Comparison of ENCODE assay signal across 17 cellular contexts in the genomic region with DNA sequence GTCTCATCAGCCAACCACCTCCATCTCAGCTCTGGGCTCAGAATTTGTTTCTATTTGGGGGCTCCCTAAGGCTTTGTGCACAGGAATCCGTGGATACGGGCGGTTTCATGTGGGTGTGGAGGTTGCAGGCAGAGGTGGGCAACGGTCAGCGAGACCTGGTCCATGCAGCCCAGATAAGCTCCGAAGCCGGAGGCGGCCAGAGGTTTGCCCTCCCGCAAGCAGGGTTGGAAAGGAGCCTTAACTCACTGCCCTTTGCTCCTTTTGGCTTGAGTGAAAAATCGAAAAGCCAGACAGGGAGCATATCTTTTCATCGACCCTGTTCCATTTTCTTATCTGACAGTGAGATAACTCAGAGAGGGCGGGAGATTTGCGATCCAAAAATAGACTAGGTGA.
A peak's percentile ranks its signal among the peaks of the same experiment; 100 is the strongest.
DNase-seq lines count a peak whose midpoint lies in the region; ATAC-seq lines count a peak whose summit lies in the region.
"Had no signal": no experiment of that assay in that cellular context is flagged by ENCODE, and none has a peak within 500 bp of the region (broad histone marks: within the 10 kb centered on the region; RNA-seq: fewer than 3 reads in every experiment).

No MANE protein-coding gene starts in this region.

- DNase-seq in ELF-1 (ENCODE audit: low read depth, low spot score) (peak; percentile 4), adipocyte (ENCODE audit: low read depth) (no peak), iPS DF 6.9 (ENCODE audit: low read depth, low spot score) (no peak), Kasumi-1 (lab: John Stamatoyannopoulos, UW) (no peak), GOT3 (lab: John Stamatoyannopoulos, UW) (no peak)
- DNase-seq in activated naive CD4-positive, alpha-beta T cell treated with anti-CD3 and anti-CD28 coated beads, Interleukin-2, amount 10 ng/mL, durations not matched to agents 7 days and 5 days, result no peak
- DNase-seq in stimulated activated naive CD8-positive, alpha-beta T cell treated with anti-CD3 and anti-CD28 coated beads, Interleukin-15, amount 100 ng/mL, for 72 hours, result no peak
- DNase-seq: activated CD4-positive, alpha-beta memory T cell treated with anti-CD3 and anti-CD28 coated beads, Interleukin-2, amount 10 ng/mL, durations not matched to agents 7 days and 5 days; CD4-positive, alpha-beta memory T cell; dermis blood vessel endothelial cell; esophagus squamous epithelium; MG63; NCI-H187 treated with DMSO at 0.1 percent for 48 hours; NCI-H510A; uterus had no signal

- CTCF ChIA-PET in activated naive CD4-positive, alpha-beta T cell treated with anti-CD3 and anti-CD28 coated beads, Interleukin-2, amount 10 ng/mL, durations not matched to agents 7 days and 5 days (lab: Charles Lee), result no interaction called here

- peak overlapping the region; percentile 60 for H2AFZ ChIP-seq in neuron (ENCODE audit: low read depth, low read length)

- no peaks in the 10 kb centered on the region for H3K36me3 Mint-ChIP-seq in activated naive CD4-positive, alpha-beta T cell treated with anti-CD3 and anti-CD28 coated beads, Interleukin-2, amount 10 ng/mL, durations not matched to agents 7 days and 5 days
- H3K36me3 Mint-ChIP-seq: CD4-positive, alpha-beta memory T cell; natural killer cell treated with Interleukin-12 subunit alpha and Interleukin-12 subunit beta and Interleukin-15 and Interleukin-18, amount 100 ng/mL, for 72 hours had no signal

- no peak for ATAC-seq in stimulated activated naive CD8-positive, alpha-beta T cell treated with anti-CD3 and anti-CD28 coated beads, Interleukin-15, amount 100 ng/mL, for 72 hours
- ATAC-seq: natural killer cell treated with Interleukin-12 subunit alpha and Interleukin-12 subunit beta and Interleukin-15 and Interleukin-18, amount 100 ng/mL, for 72 hours had no signal

- no peak overlapping the region for H3K9ac ChIP-seq in adipocyte (ENCODE audit: low read length)

- H3K9me3 Mint-ChIP-seq in activated naive CD4-positive, alpha-beta T cell treated with anti-CD3 and anti-CD28 coated beads, Interleukin-2, amount 10 ng/mL, durations not matched to agents 7 days and 5 days, result no peaks in the 10 kb centered on the region
- peaks cover 0 to 2% of the 10 kb centered on the region in 2 donors for H3K9me3 Mint-ChIP-seq in stimulated activated naive CD8-positive, alpha-beta T cell treated with anti-CD3 and anti-CD28 coated beads, Interleukin-15, amount 100 ng/mL, for 72 hours
- H3K9me3 Mint-ChIP-seq: activated CD4-positive, alpha-beta memory T cell treated with anti-CD3 and anti-CD28 coated beads, Interleukin-2, amount 10 ng/mL, durations not matched to agents 7 days and 5 days; natural killer cell treated with Interleukin-12 subunit alpha and Interleukin-12 subunit beta and Interleukin-15 and Interleukin-18, amount 100 ng/mL, for 72 hours had no signal

- H3K4me1 ChIP-seq in adipocyte (ENCODE audit: control insufficient read depth, insufficient read depth, low read length) (peaks cover 19% of the 10 kb centered on the region), iPS DF 6.9 (ENCODE audit: control insufficient read depth, insufficient read depth, low read length) (no peaks in the 10 kb centered on the region), neuron (ENCODE audit: insufficient read depth, low read length) (peaks cover 42% of the 10 kb centered on the region)
- H3K4me1 ChIP-seq: uterus had no signal

- no peak overlapping the region for H3K27ac Mint-ChIP-seq in activated naive CD4-positive, alpha-beta T cell treated with anti-CD3 and anti-CD28 coated beads, Interleukin-2, amount 10 ng/mL, durations not matched to agents 7 days and 5 days
- no peak overlapping the region for H3K27ac Mint-ChIP-seq in stimulated activated naive CD8-positive, alpha-beta T cell treated with anti-CD3 and anti-CD28 coated beads, Interleukin-15, amount 100 ng/mL, for 72 hours
- H3K27ac Mint-ChIP-seq: activated CD4-positive, alpha-beta memory T cell treated with anti-CD3 and anti-CD28 coated beads, Interleukin-2, amount 10 ng/mL, durations not matched to agents 7 days and 5 days; CD4-positive, alpha-beta memory T cell; natural killer cell treated with Interleukin-12 subunit alpha and Interleukin-12 subunit beta and Interleukin-15 and Interleukin-18, amount 100 ng/mL, for 72 hours had no signal

- no peak overlapping the region for H3K27ac ChIP-seq in iPS DF 6.9 (ENCODE audit: low read length)
- H3K27ac ChIP-seq: esophagus squamous epithelium, uterus had no signal

- WGBS in iPS DF 6.9 (ENCODE audit: insufficient coverage, insufficient read length), result no CpG with 5 or more reads among the region's 13 CpGs

- no peaks in the 10 kb centered on the region for H3K4me1 Mint-ChIP-seq in activated naive CD4-positive, alpha-beta T cell treated with anti-CD3 and anti-CD28 coated beads, Interleukin-2, amount 10 ng/mL, durations not matched to agents 7 days and 5 days
- H3K4me1 Mint-ChIP-seq in stimulated activated naive CD8-positive, alpha-beta T cell treated with anti-CD3 and anti-CD28 coated beads, Interleukin-15, amount 100 ng/mL, for 72 hours, result no peaks in the 10 kb centered on the region
- H3K4me1 Mint-ChIP-seq: activated CD4-positive, alpha-beta memory T cell treated with anti-CD3 and anti-CD28 coated beads, Interleukin-2, amount 10 ng/mL, durations not matched to agents 7 days and 5 days had no signal

- peaks cover 22% of the 10 kb centered on the region for H3K27me3 Mint-ChIP-seq in activated naive CD4-positive, alpha-beta T cell treated with anti-CD3 and anti-CD28 coated beads, Interleukin-2, amount 10 ng/mL, durations not matched to agents 7 days and 5 days
- H3K27me3 Mint-ChIP-seq in stimulated activated naive CD8-positive, alpha-beta T cell treated with anti-CD3 and anti-CD28 coated beads, Interleukin-15, amount 100 ng/mL, for 72 hours, result peaks cover 23% of the 10 kb centered on the region

- no peak overlapping the region for H3K4me3 Mint-ChIP-seq in activated naive CD4-positive, alpha-beta T cell treated with anti-CD3 and anti-CD28 coated beads, Interleukin-2, amount 10 ng/mL, durations not matched to agents 7 days and 5 days
- no peak overlapping the region for H3K4me3 Mint-ChIP-seq in stimulated activated naive CD8-positive, alpha-beta T cell treated with anti-CD3 and anti-CD28 coated beads, Interleukin-15, amount 100 ng/mL, for 72 hours
- H3K4me3 Mint-ChIP-seq: activated CD4-positive, alpha-beta memory T cell treated with anti-CD3 and anti-CD28 coated beads, Interleukin-2, amount 10 ng/mL, durations not matched to agents 7 days and 5 days; CD4-positive, alpha-beta memory T cell; natural killer cell treated with Interleukin-12 subunit alpha and Interleukin-12 subunit beta and Interleukin-15 and Interleukin-18, amount 100 ng/mL, for 72 hours had no signal

- H3K9me3 ChIP-seq in adipocyte (ENCODE audit: control insufficient read depth, low read length) (no peaks in the 10 kb centered on the region), iPS DF 6.9 (ENCODE audit: control insufficient read depth, insufficient read depth, low read length) (no peaks in the 10 kb centered on the region), neuron (ENCODE audit: low read length) (no peaks in the 10 kb centered on the region)
- H3K9me3 ChIP-seq: esophagus squamous epithelium, MG63, uterus had no signal

- peaks cover 41% of the 10 kb centered on the region for H3K27me3 ChIP-seq in adipocyte (replicated peaks; ENCODE audit: control insufficient read depth, insufficient read depth, low read length)
- H3K27me3 ChIP-seq in iPS DF 6.9 (ENCODE audit: control insufficient read depth, insufficient read depth, low read length), result peaks cover 4% of the 10 kb centered on the region; the same call in 1 of the 2 replicates
- H3K27me3 ChIP-seq in neuron (ENCODE audit: insufficient read depth, low read length), result no peaks in the 10 kb centered on the region
- H3K27me3 ChIP-seq: uterus had no signal

- H3K36me3 ChIP-seq in adipocyte (ENCODE audit: control insufficient read depth, insufficient read depth, low read length, severe bottlenecking) (no peaks in the 10 kb centered on the region), iPS DF 6.9 (ENCODE audit: control insufficient read depth, insufficient read depth, low read length) (no peaks in the 10 kb centered on the region), neuron (ENCODE audit: insufficient read depth, low read length) (no peaks in the 10 kb centered on the region)
- H3K36me3 ChIP-seq: esophagus squamous epithelium, MG63, uterus had no signal

- H3K4me3 ChIP-seq in adipocyte (ENCODE audit: low read length) (peak overlapping the region; percentile 23), iPS DF 6.9 (ENCODE audit: low read length) (peak overlapping the region; percentile 46; the same call in 1 of the 2 replicates), neuron (ENCODE audit: low read length) (peak overlapping the region; percentile 88)
- H3K4me3 ChIP-seq: MG63 had no signal

Comparison
In these comparisons a context has a peak if more than half of its experiments do, and no peak if none do; other contexts are left out.
1. H3K4me3 ChIP-seq: peak in every context shown above with its lines; median percentile 88 in neuron; 46 in iPS DF 6.9; 23 in adipocyte.